Comparison of ENCODE assay signal across 23 cellular contexts in genomic region chr5:35050541-35051126, GRCh38. TPM values are rescaled to one million over a fixed set of nuclear protein-coding genes. Genes with fewer than 3 reads are reported as not detected.
"Had no signal": no experiment of that assay in that cellular context is flagged by ENCODE, and none has a peak within 500 bp of the region (broad histone marks: within the 10 kb centered on the region; RNA-seq: fewer than 3 reads in every experiment).

No MANE protein-coding gene starts in this region.

- H3K9me3 ChIP-seq: SJSA1 had no signal

- H3K4me1 ChIP-seq: SJSA1 had no signal

- H3K4me3 ChIP-seq: SJSA1, SK-N-MC had no signal

- H3K27ac ChIP-seq: SJSA1, SK-N-MC had no signal

- H3K36me3 ChIP-seq: SJSA1 had no signal

- DNase-seq: KBM-7, MV-4-11, NCI-H1048, NCI-H1105, NCI-H1417, NCI-H1436 treated with DMSO at 0.1 percent for 48 hours, NCI-H1694 treated with DMSO at 0.1 percent for 48 hours, NCI-H1930, NCI-H2081, NCI-H2107, NCI-H2227 treated with DMSO at 0.1 percent for 48 hours, NCI-H524, NCI-H526 treated with DMSO at 0.1 percent for 48 hours, NCI-H748 treated with DMSO at 0.1 percent for 48 hours, Right ventricle myocardium superior, RPMI8226, SIG-M5 had no signal

RNA-seq across cellular contexts. Expression of gene AGXT2, which starts 2.9 kb away (rescaled TPM):
- total RNA-seq: HT1080, LHCN-M2, MCF 10A, NCI-H460, Right ventricle myocardium superior, SJSA1 had no signal
